1 cellular context compared by ENCODE assay signal in the genomic region with DNA sequence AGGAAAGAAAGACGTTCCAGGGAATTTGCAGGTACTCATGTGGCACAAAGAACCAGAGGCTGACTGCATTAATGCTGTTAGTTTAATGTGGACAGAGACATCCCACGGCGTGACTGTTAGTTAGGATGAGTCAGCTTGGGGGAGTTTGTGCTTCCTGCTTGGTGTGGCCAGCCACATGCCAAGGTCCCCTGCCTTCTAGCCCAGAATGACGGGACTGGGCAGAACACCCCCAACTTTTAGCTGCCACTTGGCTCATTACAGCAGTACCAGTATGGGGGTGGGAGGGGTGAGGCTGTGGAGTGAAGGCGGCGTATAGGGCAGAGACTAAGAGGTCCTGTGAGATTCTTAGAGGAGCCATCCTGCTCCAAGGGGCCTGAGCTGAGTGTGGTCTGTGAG.
TF ChIP-seq lines count a peak whose summit lies in the region.

No MANE protein-coding gene starts in this region.

TF ChIP-seq in IMR-90, 13 proteins besides CTCF, POLR2A, EP300 and RAD21:
- TF ChIP-seq CEBPB (IDR thresholded peaks at IDR 0.05; ENCODE audit: low read depth, low read length), result no peak
- TF ChIP-seq MAFK (IDR thresholded peaks at IDR 0.05; ENCODE audit: low read depth, low read length), result no peak
- peak; percentile 55; the same call in 1 of the 2 replicates for TF ChIP-seq NFE2L2 (IDR thresholded peaks at IDR 0.05; ENCODE audit: low read depth, low read length)
- TF ChIP-seq SMC3 (IDR thresholded peaks at IDR 0.05; ENCODE audit: low read depth, low read length), result no peak
- TF ChIP-seq, protein P1, sequence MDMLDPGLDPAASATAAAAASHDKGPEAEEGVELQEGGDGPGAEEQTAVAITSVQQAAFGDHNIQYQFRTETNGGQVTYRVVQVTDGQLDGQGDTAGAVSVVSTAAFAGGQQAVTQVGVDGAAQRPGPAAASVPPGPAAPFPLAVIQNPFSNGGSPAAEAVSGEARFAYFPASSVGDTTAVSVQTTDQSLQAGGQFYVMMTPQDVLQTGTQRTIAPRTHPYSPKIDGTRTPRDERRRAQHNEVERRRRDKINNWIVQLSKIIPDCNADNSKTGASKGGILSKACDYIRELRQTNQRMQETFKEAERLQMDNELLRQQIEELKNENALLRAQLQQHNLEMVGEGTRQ (IDR thresholded peaks at IDR 0.05; ENCODE audit: low read depth, low read length), result peak; percentile 42; the same call in 1 of the 2 replicates
- TF ChIP-seq MAZ (IDR thresholded peaks at IDR 0.05; ENCODE audit: borderline replicate concordance, low read depth, low read length), result 0 out of 2 replicates have a peak, but pooled peaks have one; percentile 39
- TF ChIP-seq CHD1 (IDR thresholded peaks at IDR 0.05; ENCODE audit: low read depth, low read length), result no peak
- peak; percentile 70; the same call in 1 of the 2 replicates for TF ChIP-seq BHLHE40 (IDR thresholded peaks at IDR 0.05; ENCODE audit: low read depth, low read length)
- TF ChIP-seq, protein P2, sequence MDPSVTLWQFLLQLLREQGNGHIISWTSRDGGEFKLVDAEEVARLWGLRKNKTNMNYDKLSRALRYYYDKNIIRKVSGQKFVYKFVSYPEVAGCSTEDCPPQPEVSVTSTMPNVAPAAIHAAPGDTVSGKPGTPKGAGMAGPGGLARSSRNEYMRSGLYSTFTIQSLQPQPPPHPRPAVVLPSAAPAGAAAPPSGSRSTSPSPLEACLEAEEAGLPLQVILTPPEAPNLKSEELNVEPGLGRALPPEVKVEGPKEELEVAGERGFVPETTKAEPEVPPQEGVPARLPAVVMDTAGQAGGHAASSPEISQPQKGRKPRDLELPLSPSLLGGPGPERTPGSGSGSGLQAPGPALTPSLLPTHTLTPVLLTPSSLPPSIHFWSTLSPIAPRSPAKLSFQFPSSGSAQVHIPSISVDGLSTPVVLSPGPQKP (IDR thresholded peaks at IDR 0.05; ENCODE audit: borderline replicate concordance, low read depth, low read length), result no peak
- peak; percentile 96 for TF ChIP-seq MXI1 (IDR thresholded peaks at IDR 0.05; ENCODE audit: borderline replicate concordance, low read depth, low read length)
- no peak for TF ChIP-seq RFX5 (IDR thresholded peaks at IDR 0.05; ENCODE audit: low read depth, low read length)
- TF ChIP-seq FOS (IDR thresholded peaks at IDR 0.05; ENCODE audit: low read depth, low read length), result peak; percentile 75
- TF ChIP-seq RCOR1 (IDR thresholded peaks at IDR 0.05; ENCODE audit: insufficient replicate concordance, low read length), result no peak
